29 cellular contexts compared by ENCODE assay signal in the genomic region with DNA sequence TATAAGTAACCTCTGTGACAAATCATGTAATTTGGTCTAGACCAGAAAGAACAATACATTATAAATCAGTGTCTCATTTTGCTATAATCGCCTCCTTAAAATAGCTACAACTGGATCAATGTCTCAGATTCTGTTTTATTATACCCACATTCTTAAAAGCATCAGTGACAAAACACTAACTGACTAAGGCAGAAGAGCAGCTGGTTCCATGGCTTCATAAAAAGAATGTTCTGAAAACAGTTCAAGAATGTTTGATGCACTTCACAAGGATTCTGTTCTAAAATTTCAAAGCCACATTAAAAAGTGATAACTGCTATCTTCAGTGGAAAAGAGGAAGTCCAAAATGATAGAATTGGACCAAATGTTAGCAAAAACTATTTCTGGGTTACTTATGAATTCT.
"Had no signal": no experiment of that assay in that cellular context is flagged by ENCODE, and none has a peak within 500 bp of the region (broad histone marks: within the 10 kb centered on the region; RNA-seq: fewer than 3 reads in every experiment).

No MANE protein-coding gene starts in this region.

- H2AFZ ChIP-seq: PC-9 had no signal

- H3K9me3 ChIP-seq: ascending aorta, MG63 had no signal

- H3K4me2 ChIP-seq: KMS-11, PC-9 had no signal

- H3K9ac ChIP-seq: KMS-11 had no signal

- H3K27me3 Mint-ChIP-seq: activated naive CD8-positive, alpha-beta T cell treated with anti-CD3 and anti-CD28 coated beads, Interleukin-2, amount 50 U/mL, for 24 hours; IgD-negative memory B cell had no signal

- H3K27ac ChIP-seq: ascending aorta, brain microvascular endothelial cell, cardiac muscle cell, KMS-11, PC-9 had no signal

- H3K4me3 Mint-ChIP-seq: activated CD8-positive, alpha-beta memory T cell treated with anti-CD3 and anti-CD28 coated beads, Interleukin-2, amount 10 ng/mL, durations not matched to agents 7 days and 5 days; activated naive CD8-positive, alpha-beta T cell treated with anti-CD3 and anti-CD28 coated beads, Interleukin-2, amount 50 U/mL, for 24 hours; activated T-cell treated with anti-CD3 and anti-CD28 coated beads, Interleukin-2, amount 50 U/mL, for 4 hours; IgD-negative memory B cell; T-helper 17 cell; WTC11 had no signal

- DNase-seq: activated CD4-positive, alpha-beta T cell treated with anti-CD3 and anti-CD28 coated beads for 48 hours; activated CD4-positive, alpha-beta T cell treated with anti-CD3 and anti-CD28 coated beads, Interleukin-2, amount 50 U/mL, for 48 hours; activated CD4-positive, CD25-positive, alpha-beta regulatory T cell treated with anti-CD3 and anti-CD28 coated beads, Interleukin-2, amount 50 U/mL, for 72 hours; activated CD8-positive, alpha-beta memory T cell treated with anti-CD3 and anti-CD28 coated beads, Interleukin-2, amount 10 ng/mL, durations not matched to agents 7 days and 5 days; activated effector memory CD4-positive, alpha-beta T cell treated with anti-CD3 and anti-CD28 coated beads, Interleukin-2, amount 50 U/mL, for 16 hours; activated naive CD4-positive, alpha-beta T cell treated with Interleukin-2 at 50 U/mL for 16 hours; activated naive CD8-positive, alpha-beta T cell treated with anti-CD3 and anti-CD28 coated beads, Interleukin-2, amount 50 U/mL, for 24 hours; activated T-cell treated with anti-CD3 and anti-CD28 coated beads, Interleukin-2, amount 50 U/mL, for 4 hours; amniotic stem cell; brain microvascular endothelial cell; MG63; MV-4-11; NCI-H1092 treated with DMSO at 0.1 percent for 48 hours; NCI-H1417 treated with DMSO at 0.1 percent for 48 hours; NCI-H1694; NCI-H2029; NCI-H2107; NCI-H510A treated with DMSO at 0.1 percent for 48 hours; NCI-H69; PC-9; SIG-M5; T-helper 17 cell; T-helper 9 cell had no signal

- ATAC-seq: activated CD8-positive, alpha-beta memory T cell treated with anti-CD3 and anti-CD28 coated beads, Interleukin-2, amount 10 ng/mL, durations not matched to agents 7 days and 5 days; activated naive CD4-positive, alpha-beta T cell treated with anti-CD3 and anti-CD28 coated beads, Interleukin-2, amount 50 U/mL, for 72 hours; activated naive CD8-positive, alpha-beta T cell treated with anti-CD3 and anti-CD28 coated beads, Interleukin-2, amount 50 U/mL, for 24 hours; activated T-cell treated with anti-CD3 and anti-CD28 coated beads, Interleukin-2, amount 50 U/mL, for 4 hours; T-helper 17 cell; WTC11 had no signal

- H3K4me3 ChIP-seq: ascending aorta, cardiac muscle cell, MG63, PC-9 had no signal

- H3K27ac Mint-ChIP-seq: activated CD8-positive, alpha-beta memory T cell treated with anti-CD3 and anti-CD28 coated beads, Interleukin-2, amount 10 ng/mL, durations not matched to agents 7 days and 5 days; activated naive CD4-positive, alpha-beta T cell treated with anti-CD3 and anti-CD28 coated beads, Interleukin-2, amount 50 U/mL, for 72 hours; activated naive CD8-positive, alpha-beta T cell treated with anti-CD3 and anti-CD28 coated beads, Interleukin-2, amount 50 U/mL, for 24 hours; IgD-negative memory B cell; T-helper 17 cell; WTC11 had no signal

- H3K36me3 ChIP-seq: ascending aorta, brain microvascular endothelial cell, cardiac muscle cell, MG63 had no signal

- H3K9me3 Mint-ChIP-seq: activated naive CD4-positive, alpha-beta T cell treated with anti-CD3 and anti-CD28 coated beads, Interleukin-2, amount 50 U/mL, for 72 hours had no signal

- H3K4me1 ChIP-seq: ascending aorta had no signal

- H3K36me3 Mint-ChIP-seq: activated CD8-positive, alpha-beta memory T cell treated with anti-CD3 and anti-CD28 coated beads, Interleukin-2, amount 10 ng/mL, durations not matched to agents 7 days and 5 days; activated naive CD4-positive, alpha-beta T cell treated with anti-CD3 and anti-CD28 coated beads, Interleukin-2, amount 50 U/mL, for 72 hours had no signal

- H3K4me1 Mint-ChIP-seq: activated CD8-positive, alpha-beta memory T cell treated with anti-CD3 and anti-CD28 coated beads, Interleukin-2, amount 10 ng/mL, durations not matched to agents 7 days and 5 days; activated naive CD8-positive, alpha-beta T cell treated with anti-CD3 and anti-CD28 coated beads, Interleukin-2, amount 50 U/mL, for 24 hours; IgD-negative memory B cell; T-helper 17 cell; WTC11 had no signal

- H3K27me3 ChIP-seq: ascending aorta, brain microvascular endothelial cell, cardiac muscle cell, MG63 had no signal
